Comparison of ENCODE assay signal across 7 cellular contexts in the genomic region with DNA sequence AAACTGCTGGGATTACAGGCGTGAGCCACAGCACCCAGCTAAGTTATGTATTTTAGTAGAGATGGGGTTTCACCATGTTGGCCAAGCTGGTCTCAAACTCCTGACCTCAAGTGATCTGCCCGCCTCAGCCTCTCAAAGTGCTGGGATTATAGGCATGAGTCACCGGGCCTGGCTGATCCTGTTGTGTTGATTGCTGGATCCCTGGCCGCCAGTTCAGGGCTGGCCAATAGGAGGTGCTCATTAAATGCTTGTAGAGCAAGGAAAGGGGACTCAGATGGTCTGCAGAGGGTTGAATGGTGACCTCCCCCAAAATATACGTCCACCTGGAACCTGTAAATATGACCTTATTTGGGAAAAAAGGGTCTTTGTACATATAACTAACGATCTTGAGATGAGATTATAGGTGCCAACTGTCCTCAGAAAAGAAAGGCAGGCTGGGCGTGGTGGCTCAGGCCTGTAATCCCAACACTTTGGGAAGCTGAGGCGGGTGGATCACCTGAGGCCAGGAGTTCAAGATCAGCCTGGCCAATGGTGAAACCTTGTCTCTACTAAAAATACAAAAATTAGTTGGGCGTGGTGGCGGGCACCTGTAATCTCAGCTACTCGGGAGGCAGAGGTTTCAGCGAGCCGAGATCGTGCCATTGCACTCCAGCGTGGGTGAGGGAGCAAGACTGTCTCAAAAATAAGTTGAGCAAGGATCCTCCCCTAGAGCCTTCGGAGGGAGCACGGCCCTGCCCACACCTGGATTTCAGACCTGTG.
DNase-seq lines count a peak whose midpoint lies in the region; ATAC-seq, FAIRE-seq and TF ChIP-seq lines count a peak whose summit lies in the region.
"Not testable (repeated sequence)": the region's sequence is repeated elsewhere in the genome, so short reads cannot be mapped to it uniquely, and the experiment has no call there.

No MANE protein-coding gene starts in this region.

- H2AFZ ChIP-seq in GM23338; HepG2 (ENCODE audit: low read length): not testable (repeated sequence)

- TF ChIP-seq EP300 in HepG2 (IDR thresholded peaks at IDR 0.05; ENCODE audit: low read depth in 2 of 2, low read length in 2 of 2); HepG2 (CRISPR knock-in tag; IDR thresholded peaks at IDR 0.05; ENCODE audit: borderline replicate concordance): not testable (repeated sequence)

- H3K27ac ChIP-seq in GM23338 (ENCODE audit: low read depth); endodermal cell (ENCODE audit: low read depth, low read length): not testable (repeated sequence)
- H3K27ac ChIP-seq in HepG2 (ENCODE audit: extremely low read length, insufficient read depth, low read length) = peak overlapping the region; percentile 90

- peak; percentile 13 for DNase-seq in A172 (ENCODE audit: low spot score)
- DNase-seq in GM23338 (ENCODE audit: low spot score) = peak; percentile 27
- peak; percentile 24 for DNase-seq in MG63
- DNase-seq in SK-MEL-5 (ENCODE audit: low read depth, low spot score) = peak; percentile 11
- not testable (repeated sequence) for DNase-seq in WTC11 (ENCODE audit: low spot score); HepG2 (ENCODE audit: low spot score)
- peak; percentile 83 for DNase-seq in endodermal cell

- not testable (repeated sequence) for FAIRE-seq in HepG2 (lab: Jason Lieb, UNC)

- not testable (repeated sequence) for H3K4me3 ChIP-seq in GM23338; MG63; endodermal cell (ENCODE audit: low read length); HepG2 (replicated peaks in 1 of 3; ENCODE audit: insufficient read depth in 1 of 3, low read depth in 2 of 3, low read length in 3 of 3)

- CTCF ChIA-PET in WTC11 (lab: Charles Lee) = interaction anchor here (1.1 kb wide), 1 partner anchor 9 kb away, joined by 3 read pairs; no protein-coding TSS in a partner anchor
- CTCF ChIA-PET in HepG2 (lab: Yijun Ruan, JAX; ENCODE audit: low intra/inter-chr PET ratio, low total read pairs) = not testable (repeated sequence)

- POLR2A ChIA-PET in WTC11 (lab: Charles Lee) = not testable (repeated sequence)
- POLR2A ChIA-PET in HepG2 (lab: Yijun Ruan, JAX) = interaction anchor here (1.4 kb wide), 1 partner anchor 36 kb away, joined by 6 read pairs; no protein-coding TSS in a partner anchor

- not testable (repeated sequence) for H4K20me1 ChIP-seq in GM23338 (replicated peaks; ENCODE audit: insufficient read depth); HepG2 (ENCODE audit: insufficient read depth, low read length)

- not testable (repeated sequence) for H3F3A ChIP-seq in GM23338 (replicated peaks; ENCODE audit: low read depth)

- TF ChIP-seq CTCF in GM23338 (conservative IDR thresholded peaks at IDR 0.05; ENCODE audit: low read depth in 2 of 2) (peak; percentile 37 to 45), endodermal cell (conservative IDR thresholded peaks at IDR 0.05) (peak; percentile 55), HepG2 (CRISPR knock-in tag; IDR thresholded peaks at IDR 0.05) (peak; percentile 26)
- not testable (repeated sequence) for TF ChIP-seq CTCF in WTC11 (IDR thresholded peaks at IDR 0.05)

- in situ Hi-C loops in SK-MEL-5 (cut with HindIII; ENCODE audit: low pct_unique_long_range_greater_than_20kb, low sequenced_read_pairs); HepG2 (cut with HindIII; ENCODE audit: extremely low pct_ligation_motif_present, low pct_unique_long_range_greater_than_20kb): not testable (repeated sequence)

- H3K4me2 ChIP-seq in GM23338; HepG2 (ENCODE audit: low read depth, low read length): not testable (repeated sequence)

- not testable (repeated sequence) for H3K79me2 ChIP-seq in GM23338 (replicated peaks; ENCODE audit: insufficient read depth); HepG2 (ENCODE audit: insufficient read depth, low read length)

- intact Hi-C loops in HepG2 (cut with micrococcal nuclease; ENCODE audit: unreplicated experiment) = loop anchor here (2.0 kb wide), 1 partner anchor 43 kb away; no protein-coding TSS in a partner anchor

- TF ChIP-seq POLR2A in HepG2 (IDR thresholded peaks at IDR 0.05; ENCODE audit: insufficient read depth in 1 of 2, low read depth in 2 of 2, low read length in 2 of 2) = not testable (repeated sequence)

- H3K36me3 ChIP-seq in GM23338 (ENCODE audit: insufficient read depth); MG63; endodermal cell (ENCODE audit: control insufficient read depth, insufficient read depth, low read length); HepG2 (replicated peaks in 1 of 2; ENCODE audit: control insufficient read depth in 1 of 2, insufficient read depth in 2 of 2, low read length in 2 of 2): not testable (repeated sequence)

- H3K9me2 ChIP-seq in GM23338 (ENCODE audit: insufficient read depth) = not testable (repeated sequence)

- TF ChIP-seq RAD21 in HepG2 (CRISPR knock-in tag; IDR thresholded peaks at IDR 0.05) = not testable (repeated sequence)

- not testable (repeated sequence) for H3K9me3 Mint-ChIP-seq in GM23338, WTC11, endodermal cell

- not testable (repeated sequence) for H3K4me1 ChIP-seq in GM23338 (ENCODE audit: insufficient read depth); endodermal cell (ENCODE audit: control insufficient read depth, insufficient read depth, low read length)
- peaks cover 44% of the 10 kb centered on the region for H3K4me1 ChIP-seq in HepG2 (ENCODE audit: insufficient read depth, low read length)

- not testable (repeated sequence) for H3K27ac Mint-ChIP-seq in GM23338, WTC11
- peak overlapping the region; percentile 8 for H3K27ac Mint-ChIP-seq in endodermal cell

- not testable (repeated sequence) for H3K9me3 ChIP-seq in MG63; endodermal cell (ENCODE audit: control insufficient read depth, low read length); HepG2 (ENCODE audit: low read length)

- H3K9ac ChIP-seq in endodermal cell (ENCODE audit: extremely low read depth, low read length, poor library complexity, severe bottlenecking); HepG2 (ENCODE audit: insufficient read depth, low read depth, low read length): not testable (repeated sequence)

- not testable (repeated sequence) for H3K27me3 ChIP-seq in GM23338 (ENCODE audit: insufficient read depth); MG63; endodermal cell (ENCODE audit: control insufficient read depth, insufficient read depth, low read length, poor library complexity, severe bottlenecking); HepG2 (ENCODE audit: control insufficient read depth in 1 of 2, insufficient read depth in 2 of 2, low read length in 2 of 2)

- not testable (repeated sequence) for H3K36me3 Mint-ChIP-seq in GM23338 (ENCODE audit: low read depth); WTC11
- peaks cover 16% of the 10 kb centered on the region for H3K36me3 Mint-ChIP-seq in endodermal cell (ENCODE audit: low read depth)

- BruUV-seq in HepG2 (replicated peaks; lab: Mats Ljungman, UMichigan) = not testable (repeated sequence)

- peaks cover 16% of the 10 kb centered on the region for H3K27me3 Mint-ChIP-seq in GM23338 (ENCODE audit: insufficient read depth, low read depth, poor library complexity)
- H3K27me3 Mint-ChIP-seq in WTC11 (ENCODE audit: low read depth); endodermal cell (ENCODE audit: insufficient read depth): not testable (repeated sequence)

- 96 to 98% methylated on average over 13 to 17 of the region's 17 CpGs for WGBS in endodermal cell (ENCODE audit: insufficient coverage in 1 of 2, insufficient read length in 1 of 2), 2 experiments
- 96% methylated on average over 17 of the region's 17 CpGs for WGBS in HepG2 (ENCODE audit: low lambda C conversion rate)

- H3K4me1 Mint-ChIP-seq in GM23338, WTC11, endodermal cell: not testable (repeated sequence)

- ATAC-seq in GM23338 (peak; percentile 39), WTC11 (peak; percentile 53)
- ATAC-seq in HepG2 = not testable (repeated sequence)

- H3K4me3 Mint-ChIP-seq in GM23338, WTC11, endodermal cell: not testable (repeated sequence)

TF ChIP-seq in HepG2, 621 proteins besides CTCF, POLR2A, EP300 and RAD21:
- TF ChIP-seq, protein P1, sequence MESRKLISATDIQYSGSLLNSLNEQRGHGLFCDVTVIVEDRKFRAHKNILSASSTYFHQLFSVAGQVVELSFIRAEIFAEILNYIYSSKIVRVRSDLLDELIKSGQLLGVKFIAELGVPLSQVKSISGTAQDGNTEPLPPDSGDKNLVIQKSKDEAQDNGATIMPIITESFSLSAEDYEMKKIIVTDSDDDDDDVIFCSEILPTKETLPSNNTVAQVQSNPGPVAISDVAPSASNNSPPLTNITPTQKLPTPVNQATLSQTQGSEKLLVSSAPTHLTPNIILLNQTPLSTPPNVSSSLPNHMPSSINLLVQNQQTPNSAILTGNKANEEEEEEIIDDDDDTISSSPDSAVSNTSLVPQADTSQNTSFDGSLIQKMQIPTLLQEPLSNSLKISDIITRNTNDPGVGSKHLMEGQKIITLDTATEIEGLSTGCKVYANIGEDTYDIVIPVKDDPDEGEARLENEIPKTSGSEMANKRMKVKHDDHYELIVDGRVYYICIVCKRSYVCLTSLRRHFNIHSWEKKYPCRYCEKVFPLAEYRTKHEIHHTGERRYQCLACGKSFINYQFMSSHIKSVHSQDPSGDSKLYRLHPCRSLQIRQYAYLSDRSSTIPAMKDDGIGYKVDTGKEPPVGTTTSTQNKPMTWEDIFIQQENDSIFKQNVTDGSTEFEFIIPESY (CRISPR knock-in tag; IDR thresholded peaks at IDR 0.05) = peak; percentile 100
- TF ChIP-seq ZMYM3 (CRISPR knock-in tag; IDR thresholded peaks at IDR 0.05) = 0 out of 2 replicates have a peak, but pooled peaks have one; percentile 12
- TF ChIP-seq FOSL2 (CRISPR knock-in tag; IDR thresholded peaks at IDR 0.05) = peak; percentile 73
TF ChIP-seq in HepG2: peak in this region for 3; not testable (repeated sequence) for 618.
